8 cellular contexts compared by ENCODE assay signal in genomic region chr9:27529316-27530278, GRCh38. TPM values are rescaled to one million over a fixed set of nuclear protein-coding genes. Genes with fewer than 3 reads are reported as not detected.
DNase-seq lines count a peak whose midpoint lies in the region; ATAC-seq, FAIRE-seq and TF ChIP-seq lines count a peak whose summit lies in the region.

MOB3B (minus strand) TSS chr9:27529814; CDS start chr9:27455550, 74,264 bp downstream.

- H4K20me1 ChIP-seq in keratinocyte (ENCODE audit: control insufficient read depth, extremely low read depth, insufficient read depth, low read length), result no peaks in the 10 kb centered on the region

- H3K9me1 ChIP-seq in keratinocyte (ENCODE audit: control insufficient read depth, extremely low read depth, insufficient read depth, low read length), result no peaks in the 10 kb centered on the region

- H3K4me3 ChIP-seq in keratinocyte (ENCODE audit: control insufficient read depth in 2 of 3, extremely low read depth in 1 of 3, insufficient read depth in 2 of 3, low read depth in 1 of 3, low read length in 3 of 3), result peak within 1 kb of the TSS; percentile 65 to 85 (median 85)

- H3K27ac ChIP-seq in caudate nucleus (ENCODE audit: low read depth, low read length) (peak within 1 kb of the TSS; percentile 94), keratinocyte (ENCODE audit: control insufficient read depth, insufficient read depth, low read length) (peak within 1 kb of the TSS; percentile 97)

- peak; percentile 73 to 82 (median 82) for TF ChIP-seq CTCF in keratinocyte (optimal IDR thresholded peaks at IDR 0.05 in 1 of 3, IDR thresholded peaks at IDR 0.05 in 1 of 3, conservative IDR thresholded peaks at IDR 0.05 in 1 of 3; ENCODE audit: extremely low read depth in 1 of 3, insufficient read depth in 2 of 3, low read length in 3 of 3)

- peak within 1 kb of the TSS; percentile 20 for H2AFZ ChIP-seq in keratinocyte (ENCODE audit: control insufficient read depth, low read length)

- H3K79me2 ChIP-seq in keratinocyte (ENCODE audit: control insufficient read depth, insufficient read depth, low read length), result peaks cover 48% of the 10 kb centered on the region

- dilution Hi-C loops in keratinocyte (cut with MboI; ENCODE audit: extremely low pct_ligation_motif_present, low sequenced_read_pairs), result loop anchor here (25.0 kb wide), 1 partner anchor 192 kb away; no protein-coding TSS in a partner anchor

- FAIRE-seq in keratinocyte (lab: Jason Lieb, UNC), result no peak

- peak within 1 kb of the TSS; percentile 93 for H3K4me2 ChIP-seq in keratinocyte (ENCODE audit: control insufficient read depth, extremely low read depth, insufficient read depth, low read depth, low read length)

- ATAC-seq in GM18502 (IDR thresholded peaks at IDR 0.05; ENCODE audit: poor library complexity, unreplicated experiment), result peak; percentile 79
- ATAC-seq in HG02870 (IDR thresholded peaks at IDR 0.05; ENCODE audit: unreplicated experiment), result peak; percentile 77
- peak; percentile 90 to 93 for ATAC-seq in activated CD4-positive, CD25-positive, alpha-beta regulatory T cell treated with anti-CD3 and anti-CD28 coated beads, Interleukin-2, amount 50 U/mL, for 24 hours

- peaks cover 51% of the 10 kb centered on the region for H3K4me1 ChIP-seq in keratinocyte (ENCODE audit: control insufficient read depth, extremely low read depth, insufficient read depth, low read length)

- H3K27me3 ChIP-seq in keratinocyte (ENCODE audit: control insufficient read depth, extremely low read depth, insufficient read depth, low read length), result no peaks in the 10 kb centered on the region

- no peaks in the 10 kb centered on the region for H3K36me3 ChIP-seq in keratinocyte (ENCODE audit: control insufficient read depth in 2 of 2, extremely low read depth in 1 of 2, insufficient read depth in 2 of 2, low read length in 2 of 2)

- H3K9ac ChIP-seq in keratinocyte (ENCODE audit: control insufficient read depth, extremely low read depth, insufficient read depth, low read length), result peak within 1 kb of the TSS; percentile 95

- DNase-seq in NCI-H187 treated with DMSO at 0.1 percent for 48 hours (lab: John Stamatoyannopoulos, UW) (peak; percentile 25), caudate nucleus (lab: John Stamatoyannopoulos, UW) (peak in 59 of 61 donors; percentile 13 to 93 (median 80)), keratinocyte (ENCODE audit: low read depth, low spot score) (no peak), SK-N-DZ (ENCODE audit: low spot score) (no peak)
- peak; percentile 55 to 73 (median 69) for DNase-seq in stimulated activated CD4-positive, alpha-beta T cell treated with anti-CD3 and anti-CD28 coated beads, Interleukin-12 subunit alpha, Interleukin-12 subunit beta, amount 100 ng/mL, for 48 hours (ENCODE audit: low read depth in 2 of 3, low spot score in 1 of 3)

- no peaks in the 10 kb centered on the region for H3K9me3 ChIP-seq in keratinocyte (ENCODE audit: control insufficient read depth, low read depth, low read length)

RNA-seq across cellular contexts. Expression of gene MOB3B, which starts in this region (rescaled TPM):
- 32.6 to 40.8 TPM (median 35.3 TPM) in 3 replicates for polyA plus RNA-seq in keratinocyte
- polyA plus RNA-seq in keratinocyte (2011; ENCODE audit: low read depth), result 2.1 TPM
- polyA plus RNA-seq in keratinocyte (2011; cell fraction: cytosol; rRNA removed), result 30.8 and 45.8 TPM in 2 replicates
- polyA plus RNA-seq in keratinocyte (2011; cell fraction: nucleus; rRNA removed), result 27.6 and 28.0 TPM in 2 replicates
- 3.6 and 27.5 TPM in 2 replicates for polyA plus RNA-seq in keratinocyte (2012; ENCODE audit: low replicate concordance)
- 36.3 to 54.1 TPM (median 51.3 TPM) in 3 replicates for polyA minus RNA-seq in keratinocyte
- polyA minus RNA-seq in keratinocyte (2011; cell fraction: cytosol; rRNA and poly(A)+ RNA removed), result 40.1 TPM
- 25.1 and 43.9 TPM in 2 replicates for polyA minus RNA-seq in keratinocyte (2011; cell fraction: nucleus; rRNA and poly(A)+ RNA removed)
- not detected in 2 replicates for polyA plus RNA-seq in SK-N-DZ (2014; cell fraction: cytosol; rRNA removed)
- not detected in 2 replicates for polyA plus RNA-seq in SK-N-DZ (2014; cell fraction: nucleus; rRNA removed)

Comparison
In these comparisons a context has a peak if more than half of its experiments do, and no peak if none do; other contexts are left out.
1. DNase-seq: peak in NCI-H187 treated with DMSO at 0.1 percent for 48 hours (single experiment), caudate nucleus (59 of 61) and stimulated activated CD4-positive, alpha-beta T cell treated with anti-CD3 and anti-CD28 coated beads, Interleukin-12 subunit alpha, Interleukin-12 subunit beta, amount 100 ng/mL, for 48 hours (3 of 3); none in keratinocyte (single experiment) and SK-N-DZ (single experiment).
2. Peak in every context shown above with its lines, with median percentiles within 50 percentile points of each other: ATAC-seq.